ENCODE assay signal across 24 cellular contexts in the genomic region with DNA sequence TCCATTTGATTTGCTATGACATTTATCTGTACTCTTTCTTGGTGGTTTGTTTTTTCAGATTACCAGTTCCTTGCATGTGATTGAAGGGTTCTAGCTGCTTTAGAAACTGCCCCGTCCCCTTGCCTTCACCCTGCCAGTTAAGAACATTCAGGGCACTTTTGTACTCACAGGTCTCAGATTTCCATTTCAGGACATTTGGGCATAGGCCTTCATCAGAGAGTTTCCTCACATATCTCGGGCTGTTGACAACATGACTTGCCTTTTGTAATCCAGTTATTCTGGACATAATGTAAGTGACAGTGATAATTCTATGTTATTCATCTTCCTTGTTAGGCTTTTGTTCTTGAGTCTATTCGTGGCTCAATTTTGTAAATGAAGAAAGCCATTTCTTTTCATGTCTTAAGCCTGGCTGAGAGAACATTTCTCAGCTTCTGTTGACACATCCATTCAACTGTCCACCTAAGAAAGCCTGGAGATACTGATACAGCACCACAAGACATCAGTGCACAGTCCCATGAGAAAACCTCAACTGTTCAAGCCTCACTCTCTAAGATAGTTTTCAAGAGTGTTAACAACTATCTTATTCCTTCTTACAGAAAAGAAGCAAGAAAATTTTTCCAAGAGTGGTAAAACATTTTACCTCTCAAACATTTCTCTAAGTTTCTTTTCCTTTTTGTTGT.
"Had no signal": no experiment of that assay in that cellular context is flagged by ENCODE, and none has a peak within 500 bp of the region (broad histone marks: within the 10 kb centered on the region; RNA-seq: fewer than 3 reads in every experiment).

No MANE protein-coding gene starts in this region.

- H3K27ac ChIP-seq: adrenal gland, ascending aorta, esophagus squamous epithelium, gastrocnemius medialis, prostate gland, spleen, upper lobe of right lung had no signal

- H3K27me3 ChIP-seq: adrenal gland, ascending aorta, esophagus squamous epithelium, gastrocnemius medialis, spleen, upper lobe of right lung had no signal

- H3K4me1 ChIP-seq: adrenal gland, ascending aorta, gastrocnemius medialis, prostate gland, spleen, upper lobe of right lung had no signal

- H3K36me3 ChIP-seq: adrenal gland, ascending aorta, esophagus squamous epithelium, gastrocnemius medialis, prostate gland, spleen, upper lobe of right lung had no signal

- FAIRE-seq: colon had no signal

- H3K4me3 Mint-ChIP-seq: activated naive CD8-positive, alpha-beta T cell; activated T-cell treated with anti-CD3 and anti-CD28 coated beads, Interleukin-2, amount 50 U/mL, for 24 hours; central memory CD8-positive, alpha-beta T cell; effector memory CD8-positive, alpha-beta T cell; memory B cell; naive B cell; neural crest cell; T-cell; WTC11 had no signal

- ATAC-seq: effector memory CD8-positive, alpha-beta T cell; mucosa of descending colon; stimulated activated naive CD8-positive, alpha-beta T cell treated with anti-CD3 and anti-CD28 coated beads, Interleukin-15, Interleukin-2, amounts not matched to agents 100 U/mL and 50 U/mL, for 24 hours; T-cell; upper lobe of right lung; WTC11 had no signal

- H3K4me1 Mint-ChIP-seq: memory B cell, naive B cell had no signal

- H3K27ac Mint-ChIP-seq: activated naive CD8-positive, alpha-beta T cell; activated T-cell treated with anti-CD3 and anti-CD28 coated beads, Interleukin-2, amount 50 U/mL, for 24 hours; activated T-helper 2 cell treated with anti-CD3 and anti-CD28 coated beads, Interferon-gamma antibody, Interleukin-2, Interleukin-4, amounts not matched to agents 10 μg/mL and 5 μg/mL and 100 μg/mL, durations not matched to agents 14 hours and 24 hours and 36 hours; effector memory CD8-positive, alpha-beta T cell; memory B cell; T-cell; WTC11 had no signal

- H3K27me3 Mint-ChIP-seq: activated naive CD8-positive, alpha-beta T cell; activated T-cell treated with anti-CD3 and anti-CD28 coated beads, Interleukin-2, amount 50 U/mL, for 24 hours; central memory CD8-positive, alpha-beta T cell; memory B cell; naive B cell; T-cell had no signal

- H3K9me3 Mint-ChIP-seq: activated T-helper 2 cell treated with anti-CD3 and anti-CD28 coated beads, Interferon-gamma antibody, Interleukin-2, Interleukin-4, amounts not matched to agents 10 μg/mL and 5 μg/mL and 100 μg/mL, durations not matched to agents 14 hours and 24 hours and 36 hours; central memory CD8-positive, alpha-beta T cell; effector memory CD8-positive, alpha-beta T cell; memory B cell; naive B cell; neural crest cell; T-cell; WTC11 had no signal

- H3K9me3 ChIP-seq: adrenal gland, ascending aorta, esophagus squamous epithelium, gastrocnemius medialis, mucosa of descending colon, prostate gland, spleen, upper lobe of right lung had no signal

- H3K4me3 ChIP-seq: adrenal gland, ascending aorta, esophagus squamous epithelium, gastrocnemius medialis, mucosa of descending colon, prostate gland, spleen, upper lobe of right lung had no signal

- DNase-seq: activated naive CD4-positive, alpha-beta T cell; activated T-cell treated with anti-CD3 and anti-CD28 coated beads, Interleukin-2, amount 50 U/mL, for 24 hours; adrenal gland; effector memory CD8-positive, alpha-beta T cell; esophagus squamous epithelium; gastrocnemius medialis; head of caudate nucleus; hypothalamus; mucosa of descending colon; naive B cell; spleen; stimulated activated CD4-positive, alpha-beta T cell treated with anti-CD3 and anti-CD28 coated beads, Interleukin-4, amount 100 ng/mL, for 24 hours; stimulated activated naive CD8-positive, alpha-beta T cell treated with anti-CD3 and anti-CD28 coated beads, Interleukin-15, Interleukin-2, amounts not matched to agents 100 U/mL and 50 U/mL, for 24 hours; T-cell; upper lobe of right lung had no signal

- H3K36me3 Mint-ChIP-seq: memory B cell, naive B cell, T-cell, WTC11 had no signal
